In genomic region chr5:86880344-86880743, GRCh38 we compare ENCODE assay signal across 9 cellular contexts.
"Had no signal": no experiment of that assay in that cellular context is flagged by ENCODE, and none has a peak within 500 bp of the region (broad histone marks: within the 10 kb centered on the region; RNA-seq: fewer than 3 reads in every experiment).

No MANE protein-coding gene starts in this region.

- H3K27me3 ChIP-seq: body of pancreas, gastrocnemius medialis, heart right ventricle, left lung, pancreas, thyroid gland had no signal

- H3K4me3 ChIP-seq: body of pancreas, gastrocnemius medialis, heart right ventricle, left lung, pancreas, skin epidermis, thyroid gland had no signal

- H3K9me3 ChIP-seq: body of pancreas, gastrocnemius medialis, heart right ventricle, left lung, pancreas, thyroid gland had no signal

- H3K4me1 ChIP-seq: body of pancreas, gastrocnemius medialis, left lung, pancreas, thyroid gland had no signal

- FAIRE-seq: pancreas had no signal

- H3K36me3 ChIP-seq: gastrocnemius medialis, heart right ventricle, left lung, pancreas, thyroid gland had no signal

- DNase-seq: activated T-cell treated with anti-CD3 and anti-CD28 coated beads, Interleukin-2, amount 50 U/mL, for 1 hour; gastrocnemius medialis had no signal

- H3K27ac ChIP-seq: body of pancreas, epithelial cell of prostate, gastrocnemius medialis, heart right ventricle, left lung, pancreas, skin epidermis, thyroid gland had no signal
